ENCODE assay signal across 16 cellular contexts in the genomic region with DNA sequence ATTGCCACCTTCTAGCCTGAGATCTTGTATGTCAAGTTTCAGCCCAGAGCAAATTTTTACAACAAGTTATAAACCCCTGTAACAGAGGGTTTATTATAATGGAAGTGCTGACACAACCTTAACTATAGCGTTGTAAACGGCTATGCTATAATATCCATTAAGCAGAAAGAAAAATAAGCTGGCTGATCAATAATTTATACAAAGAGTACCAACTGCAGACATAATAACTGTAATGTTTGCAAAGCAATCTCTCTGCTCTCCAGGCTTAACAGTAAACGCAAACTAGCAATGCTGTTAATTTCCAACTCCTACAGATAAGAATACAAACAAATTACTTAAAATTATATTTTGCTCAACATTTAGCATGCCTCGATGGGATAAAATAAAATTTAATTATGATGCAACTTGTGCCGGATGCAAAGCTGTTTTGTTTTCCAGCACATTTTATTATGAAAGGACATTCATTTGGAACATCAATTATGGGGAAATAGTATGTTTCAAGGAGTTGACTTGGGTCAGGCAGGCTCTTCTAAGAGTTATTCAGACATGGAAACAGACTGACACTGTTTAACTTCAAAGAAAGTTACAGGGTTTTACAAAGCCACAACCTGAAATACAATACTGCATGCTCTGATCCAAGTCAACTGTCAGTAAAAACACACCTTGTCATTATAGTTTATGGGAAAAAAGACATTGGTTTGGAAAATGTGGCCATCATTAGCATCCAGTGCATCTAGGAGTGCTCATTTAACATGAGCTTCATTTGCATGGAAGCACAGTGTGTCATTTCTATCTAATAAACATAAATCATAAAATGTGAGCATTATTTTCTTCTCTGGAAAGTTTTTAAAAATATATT. TPM values are rescaled to one million over a fixed set of nuclear protein-coding genes. Genes with fewer than 3 reads are reported as not detected.
A peak's percentile ranks its signal among the peaks of the same experiment; 100 is the strongest.
DNase-seq lines count a peak whose midpoint lies in the region; ATAC-seq and TF ChIP-seq lines count a peak whose summit lies in the region.
"Had no signal": no experiment of that assay in that cellular context is flagged by ENCODE, and none has a peak within 500 bp of the region (broad histone marks: within the 10 kb centered on the region; RNA-seq: fewer than 3 reads in every experiment).

No MANE protein-coding gene starts in this region.

- intact Hi-C loops in left colon (cut with DNase I, micrococcal nuclease) = no loop called here

- DNase-seq in NCI-H345 treated with DMSO at 0.1 percent for 48 hours (lab: John Stamatoyannopoulos, UW; ENCODE audit: unreplicated experiment) (peak; percentile 12), left colon (no peak), GM13976 (ENCODE audit: low spot score) (no peak), SIG-M5 (lab: John Stamatoyannopoulos, UW) (no peak)
- DNase-seq: BE2C; CD4-positive, alpha-beta memory T cell; Kasumi-1; MV-4-11; NCI-H2029 treated with DMSO at 0.1 percent for 48 hours; NCI-H524 had no signal

- no peaks in the 10 kb centered on the region for H3K27me3 ChIP-seq in KMS-11 (ENCODE audit: insufficient read depth, low read depth)
- H3K27me3 ChIP-seq: BE2C had no signal

- H3K36me3 ChIP-seq in HEK293 (ENCODE audit: control insufficient read depth in 2 of 2, insufficient read depth in 1 of 2, low read length in 2 of 2) (no peaks in the 10 kb centered on the region), KMS-11 (ENCODE audit: insufficient read depth) (no peaks in the 10 kb centered on the region)
- H3K36me3 ChIP-seq: BE2C had no signal

- H3K4me2 ChIP-seq in KMS-11 = 0 out of 2 replicates have a peak overlapping the region, but pooled peaks have one; percentile 33

- CTCF ChIA-PET in HEK293 (lab: Yijun Ruan, JAX) = no interaction called here

- no peak overlapping the region for H3K4me3 ChIP-seq in HEK293 (ENCODE audit: low read depth, low read length)
- H3K4me3 ChIP-seq in KMS-11 (IDR thresholded peaks at IDR 0.05; ENCODE audit: insufficient read depth, low read depth, low read length) = no peak overlapping the region

- in situ Hi-C loops in GM13976 (cut with MboI; ENCODE audit: low sequenced_read_pairs, unreplicated experiment) = no loop called here

- H2AFZ ChIP-seq in KMS-11 (ENCODE audit: low read depth) = no peak overlapping the region

- H3K27ac ChIP-seq in HEK293 (ENCODE audit: extremely low read depth, low read depth, low read length) (no peak overlapping the region), KMS-11 (no peak overlapping the region)

- POLR2A ChIA-PET in HEK293 (lab: Yijun Ruan, JAX) = no interaction called here

- no peak overlapping the region for H3K9ac ChIP-seq in KMS-11

- H3K4me1 ChIP-seq in HEK293 (ENCODE audit: control insufficient read depth, insufficient read depth, low read length) (peaks cover 8% of the 10 kb centered on the region; the same call in 1 of the 2 replicates), KMS-11 (ENCODE audit: low read depth, poor library complexity, severe bottlenecking) (peaks cover 41% of the 10 kb centered on the region)

- TF ChIP-seq CTCF in HEK293 (tag by site-specific recombination; IDR thresholded peaks at IDR 0.05) = no peak
- no peak for TF ChIP-seq CTCF in KMS-11 (conservative IDR thresholded peaks at IDR 0.05; ENCODE audit: low read depth, low read length)
- TF ChIP-seq CTCF in GM13976 (IDR thresholded peaks at IDR 0.05; ENCODE audit: borderline replicate concordance, control extremely low read depth, extremely low read depth, insufficient read depth, missing control alignments) = no peak

- no peaks in the 10 kb centered on the region for H3K79me2 ChIP-seq in KMS-11 (ENCODE audit: insufficient read depth, low read depth)

- no peaks in the 10 kb centered on the region for H4K20me1 ChIP-seq in KMS-11 (ENCODE audit: insufficient read depth)

- no peaks in the 10 kb centered on the region for H3K9me3 ChIP-seq in HEK293 (ENCODE audit: control insufficient read depth, insufficient read depth, low read depth, low read length)
- H3K9me3 ChIP-seq: BE2C had no signal

- ATAC-seq in left colon = peak; percentile 74
- ATAC-seq in GM21529 (IDR thresholded peaks at IDR 0.05; ENCODE audit: unreplicated experiment) = no peak
- ATAC-seq: Panc1, Right ventricle myocardium inferior had no signal

TF ChIP-seq in HEK293, 187 proteins besides CTCF, POLR2A, EP300 and RAD21 (continues in another document):
- TF ChIP-seq ZSCAN30 (tag by site-specific recombination; IDR thresholded peaks at IDR 0.05) = peak; percentile 75
- TF ChIP-seq, protein P1, sequence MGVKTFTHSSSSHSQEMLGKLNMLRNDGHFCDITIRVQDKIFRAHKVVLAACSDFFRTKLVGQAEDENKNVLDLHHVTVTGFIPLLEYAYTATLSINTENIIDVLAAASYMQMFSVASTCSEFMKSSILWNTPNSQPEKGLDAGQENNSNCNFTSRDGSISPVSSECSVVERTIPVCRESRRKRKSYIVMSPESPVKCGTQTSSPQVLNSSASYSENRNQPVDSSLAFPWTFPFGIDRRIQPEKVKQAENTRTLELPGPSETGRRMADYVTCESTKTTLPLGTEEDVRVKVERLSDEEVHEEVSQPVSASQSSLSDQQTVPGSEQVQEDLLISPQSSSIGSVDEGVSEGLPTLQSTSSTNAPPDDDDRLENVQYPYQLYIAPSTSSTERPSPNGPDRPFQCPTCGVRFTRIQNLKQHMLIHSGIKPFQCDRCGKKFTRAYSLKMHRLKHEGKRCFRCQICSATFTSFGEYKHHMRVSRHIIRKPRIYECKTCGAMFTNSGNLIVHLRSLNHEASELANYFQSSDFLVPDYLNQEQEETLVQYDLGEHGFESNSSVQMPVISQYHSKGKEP (tag by site-specific recombination; IDR thresholded peaks at IDR 0.05) = no peak
- TF ChIP-seq ZNF174 (tag by site-specific recombination; IDR thresholded peaks at IDR 0.05) = no peak
- TF ChIP-seq YY1 (tag by site-specific recombination; IDR thresholded peaks at IDR 0.05) = no peak
- TF ChIP-seq, protein P2, sequence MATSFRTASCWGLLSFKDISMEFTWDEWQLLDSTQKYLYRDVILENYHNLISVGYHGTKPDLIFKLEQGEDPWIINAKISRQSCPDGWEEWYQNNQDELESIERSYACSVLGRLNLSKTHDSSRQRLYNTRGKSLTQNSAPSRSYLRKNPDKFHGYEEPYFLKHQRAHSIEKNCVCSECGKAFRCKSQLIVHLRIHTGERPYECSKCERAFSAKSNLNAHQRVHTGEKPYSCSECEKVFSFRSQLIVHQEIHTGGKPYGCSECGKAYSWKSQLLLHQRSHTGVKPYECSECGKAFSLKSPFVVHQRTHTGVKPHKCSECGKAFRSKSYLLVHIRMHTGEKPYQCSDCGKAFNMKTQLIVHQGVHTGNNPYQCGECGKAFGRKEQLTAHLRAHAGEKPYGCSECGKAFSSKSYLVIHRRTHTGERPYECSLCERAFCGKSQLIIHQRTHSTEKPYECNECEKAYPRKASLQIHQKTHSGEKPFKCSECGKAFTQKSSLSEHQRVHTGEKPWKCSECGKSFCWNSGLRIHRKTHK (tag by site-specific recombination; IDR thresholded peaks at IDR 0.05) = no peak
- TF ChIP-seq, protein P3, sequence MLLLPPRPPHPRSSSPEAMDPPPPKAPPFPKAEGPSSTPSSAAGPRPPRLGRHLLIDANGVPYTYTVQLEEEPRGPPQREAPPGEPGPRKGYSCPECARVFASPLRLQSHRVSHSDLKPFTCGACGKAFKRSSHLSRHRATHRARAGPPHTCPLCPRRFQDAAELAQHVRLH (tag by site-specific recombination; IDR thresholded peaks at IDR 0.05) = no peak
- TF ChIP-seq ZNF785 (tag by site-specific recombination; IDR thresholded peaks at IDR 0.05) = no peak
- no peak for TF ChIP-seq ZNF416 (tag by site-specific recombination; IDR thresholded peaks at IDR 0.05)
- TF ChIP-seq, protein P4, sequence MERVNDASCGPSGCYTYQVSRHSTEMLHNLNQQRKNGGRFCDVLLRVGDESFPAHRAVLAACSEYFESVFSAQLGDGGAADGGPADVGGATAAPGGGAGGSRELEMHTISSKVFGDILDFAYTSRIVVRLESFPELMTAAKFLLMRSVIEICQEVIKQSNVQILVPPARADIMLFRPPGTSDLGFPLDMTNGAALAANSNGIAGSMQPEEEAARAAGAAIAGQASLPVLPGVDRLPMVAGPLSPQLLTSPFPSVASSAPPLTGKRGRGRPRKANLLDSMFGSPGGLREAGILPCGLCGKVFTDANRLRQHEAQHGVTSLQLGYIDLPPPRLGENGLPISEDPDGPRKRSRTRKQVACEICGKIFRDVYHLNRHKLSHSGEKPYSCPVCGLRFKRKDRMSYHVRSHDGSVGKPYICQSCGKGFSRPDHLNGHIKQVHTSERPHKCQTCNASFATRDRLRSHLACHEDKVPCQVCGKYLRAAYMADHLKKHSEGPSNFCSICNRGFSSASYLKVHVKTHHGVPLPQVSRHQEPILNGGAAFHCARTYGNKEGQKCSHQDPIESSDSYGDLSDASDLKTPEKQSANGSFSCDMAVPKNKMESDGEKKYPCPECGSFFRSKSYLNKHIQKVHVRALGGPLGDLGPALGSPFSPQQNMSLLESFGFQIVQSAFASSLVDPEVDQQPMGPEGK (tag by site-specific recombination; IDR thresholded peaks at IDR 0.05) = no peak
- TF ChIP-seq ZXDB (tag by site-specific recombination; IDR thresholded peaks at IDR 0.05) = no peak
- no peak for TF ChIP-seq ZNF324 (tag by site-specific recombination; IDR thresholded peaks at IDR 0.05)
- TF ChIP-seq ZNF658 (tag by site-specific recombination; IDR thresholded peaks at IDR 0.05) = no peak

RNA-seq across cellular contexts. Expression of a gene that starts 6.6 kb away (rescaled TPM):
- total RNA-seq in left colon = 1 to 10 TPM; 5.3 to 5.4 TPM
- total RNA-seq: CD4-positive, alpha-beta memory T cell; Daoy had no signal
